In genomic region chr1:57232500-57232899, GRCh38 we compare ENCODE assay signal across 22 cellular contexts.
DNase-seq lines count a peak whose midpoint lies in the region; ATAC-seq and TF ChIP-seq lines count a peak whose summit lies in the region.
"Had no signal": no experiment of that assay in that cellular context is flagged by ENCODE, and none has a peak within 500 bp of the region (broad histone marks: within the 10 kb centered on the region; RNA-seq: fewer than 3 reads in every experiment).

No MANE protein-coding gene starts in this region.

- DNase-seq in left ventricle myocardium inferior: no peak
- DNase-seq in heart left ventricle: no peak
- DNase-seq in M059J (ENCODE audit: low read depth): peak; percentile 11
- peak; percentile 29 for DNase-seq in endodermal cell
- no peak for DNase-seq in CD8-positive, alpha-beta memory T cell
- DNase-seq in activated T-helper 2 cell treated with anti-CD3 and anti-CD28 coated beads, Interferon-gamma antibody, Interleukin-2, Interleukin-4, amounts not matched to agents 10 μg/mL and 5 μg/mL and 100 μg/mL, durations not matched to agents 14 hours and 24 hours and 36 hours (ENCODE audit: low spot score): no peak
- DNase-seq in ureter (ENCODE audit: low spot score): no peak
- DNase-seq in hippocampal formation (lab: John Stamatoyannopoulos, UW): no peak
- DNase-seq: activated CD4-positive, alpha-beta T cell treated with anti-CD3 and anti-CD28 coated beads, Interleukin-2, amount 50 U/mL, for 1 hour; activated naive CD4-positive, alpha-beta T cell treated with Interleukin-2 at 50 U/mL for 16 hours; aorta; DMS153; effector memory CD8-positive, alpha-beta T cell; MG63; NCI-H1930; NCI-H69; stimulated activated CD8-positive, alpha-beta memory T cell treated with anti-CD3 and anti-CD28 coated beads, Interleukin-4, amount 100 ng/mL, for 48 hours; substantia nigra had no signal

- no peak overlapping the region for H3K9ac ChIP-seq in endodermal cell (ENCODE audit: extremely low read depth, low read length, poor library complexity, severe bottlenecking)

- no peak for TF ChIP-seq POLR2A in heart left ventricle (IDR thresholded peaks at IDR 0.05)

- H3K9me3 Mint-ChIP-seq in endodermal cell: no peaks in the 10 kb centered on the region
- no peaks in the 10 kb centered on the region for H3K9me3 Mint-ChIP-seq in CD8-positive, alpha-beta memory T cell
- no peaks in the 10 kb centered on the region for H3K9me3 Mint-ChIP-seq in activated T-helper 2 cell treated with anti-CD3 and anti-CD28 coated beads, Interferon-gamma antibody, Interleukin-2, Interleukin-4, amounts not matched to agents 10 μg/mL and 5 μg/mL and 100 μg/mL, durations not matched to agents 14 hours and 24 hours and 36 hours
- H3K9me3 Mint-ChIP-seq: effector memory CD8-positive, alpha-beta T cell; nephron had no signal

- H3K27me3 Mint-ChIP-seq in endodermal cell (ENCODE audit: insufficient read depth): no peaks in the 10 kb centered on the region
- no peaks in the 10 kb centered on the region for H3K27me3 Mint-ChIP-seq in CD8-positive, alpha-beta memory T cell
- H3K27me3 Mint-ChIP-seq in activated T-helper 2 cell treated with anti-CD3 and anti-CD28 coated beads, Interferon-gamma antibody, Interleukin-2, Interleukin-4, amounts not matched to agents 10 μg/mL and 5 μg/mL and 100 μg/mL, durations not matched to agents 14 hours and 24 hours and 36 hours (ENCODE audit: low read depth): no peaks in the 10 kb centered on the region

- H3K9me3 ChIP-seq in left ventricle myocardium inferior (replicated peaks) (no peaks in the 10 kb centered on the region), heart left ventricle (no peaks in the 10 kb centered on the region), endodermal cell (ENCODE audit: control insufficient read depth, low read length) (no peaks in the 10 kb centered on the region)
- no peaks in the 10 kb centered on the region for H3K9me3 ChIP-seq in CD8-positive, alpha-beta memory T cell (ENCODE audit: low read length)
- H3K9me3 ChIP-seq: MG63, prostate gland had no signal

- no peak overlapping the region for H3K27ac Mint-ChIP-seq in endodermal cell
- H3K27ac Mint-ChIP-seq in CD8-positive, alpha-beta memory T cell: no peak overlapping the region
- no peak overlapping the region for H3K27ac Mint-ChIP-seq in activated T-helper 2 cell treated with anti-CD3 and anti-CD28 coated beads, Interferon-gamma antibody, Interleukin-2, Interleukin-4, amounts not matched to agents 10 μg/mL and 5 μg/mL and 100 μg/mL, durations not matched to agents 14 hours and 24 hours and 36 hours
- H3K27ac Mint-ChIP-seq: effector memory CD8-positive, alpha-beta T cell; nephron had no signal

- intact Hi-C loops in left ventricle myocardium inferior (cut with micrococcal nuclease) (no loop called here), heart left ventricle (cut with DNase I) (no loop called here)
- intact Hi-C loops in activated T-helper 2 cell treated with anti-CD3 and anti-CD28 coated beads, Interferon-gamma antibody, Interleukin-2, Interleukin-4, amounts not matched to agents 10 μg/mL and 5 μg/mL and 100 μg/mL, durations not matched to agents 14 hours and 24 hours and 36 hours (cut with micrococcal nuclease): no loop called here

- H3K4me3 ChIP-seq in left ventricle myocardium inferior (no peak overlapping the region), heart left ventricle (no peak overlapping the region), endodermal cell (ENCODE audit: low read length) (no peak overlapping the region)
- no peak overlapping the region for H3K4me3 ChIP-seq in CD8-positive, alpha-beta memory T cell (ENCODE audit: low read length)
- H3K4me3 ChIP-seq: hepatocyte, MG63, prostate gland, smooth muscle cell had no signal

- H3K36me3 Mint-ChIP-seq in endodermal cell (ENCODE audit: low read depth): no peaks in the 10 kb centered on the region
- H3K36me3 Mint-ChIP-seq in CD8-positive, alpha-beta memory T cell: no peaks in the 10 kb centered on the region
- no peaks in the 10 kb centered on the region for H3K36me3 Mint-ChIP-seq in activated T-helper 2 cell treated with anti-CD3 and anti-CD28 coated beads, Interferon-gamma antibody, Interleukin-2, Interleukin-4, amounts not matched to agents 10 μg/mL and 5 μg/mL and 100 μg/mL, durations not matched to agents 14 hours and 24 hours and 36 hours (ENCODE audit: low read depth)

- CTCF ChIA-PET in CD8-positive, alpha-beta memory T cell (lab: Charles Lee): no interaction called here

- WGBS in heart left ventricle, 4 donors: 93 to 95% (median 94%) methylated on average over 3 of the region's 3 CpGs
- WGBS in endodermal cell (ENCODE audit: insufficient coverage in 1 of 2, insufficient read length in 1 of 2), 2 experiments: 89 to 100% methylated on average over 2 to 3 of the region's 3 CpGs

- H3K36me3 ChIP-seq in left ventricle myocardium inferior (no peaks in the 10 kb centered on the region), heart left ventricle (no peaks in the 10 kb centered on the region), endodermal cell (ENCODE audit: control insufficient read depth, insufficient read depth, low read length) (no peaks in the 10 kb centered on the region)
- H3K36me3 ChIP-seq in CD8-positive, alpha-beta memory T cell (ENCODE audit: insufficient read depth, low read length): no peaks in the 10 kb centered on the region
- H3K36me3 ChIP-seq: MG63, prostate gland had no signal

- no peaks in the 10 kb centered on the region for H3K4me1 ChIP-seq in left ventricle myocardium inferior
- no peaks in the 10 kb centered on the region for H3K4me1 ChIP-seq in heart left ventricle
- peaks cover 6% of the 10 kb centered on the region for H3K4me1 ChIP-seq in endodermal cell (ENCODE audit: control insufficient read depth, insufficient read depth, low read length)
- H3K4me1 ChIP-seq in CD8-positive, alpha-beta memory T cell (ENCODE audit: insufficient read depth, low read length): no peaks in the 10 kb centered on the region
- H3K4me1 ChIP-seq: prostate gland had no signal

- H3K4me3 Mint-ChIP-seq in endodermal cell: no peak overlapping the region
- H3K4me3 Mint-ChIP-seq in CD8-positive, alpha-beta memory T cell: no peak overlapping the region
- no peak overlapping the region for H3K4me3 Mint-ChIP-seq in activated T-helper 2 cell treated with anti-CD3 and anti-CD28 coated beads, Interferon-gamma antibody, Interleukin-2, Interleukin-4, amounts not matched to agents 10 μg/mL and 5 μg/mL and 100 μg/mL, durations not matched to agents 14 hours and 24 hours and 36 hours (ENCODE audit: low read depth)
- H3K4me3 Mint-ChIP-seq: effector memory CD8-positive, alpha-beta T cell; nephron had no signal

- no peak for ATAC-seq in heart left ventricle
- ATAC-seq: effector memory CD8-positive, alpha-beta T cell had no signal

- POLR2A ChIA-PET in CD8-positive, alpha-beta memory T cell (lab: Charles Lee): no interaction called here

- H3K27me3 ChIP-seq in left ventricle myocardium inferior (ENCODE audit: low read depth) (no peaks in the 10 kb centered on the region), heart left ventricle (no peaks in the 10 kb centered on the region), endodermal cell (ENCODE audit: control insufficient read depth, insufficient read depth, low read length, poor library complexity, severe bottlenecking) (no peaks in the 10 kb centered on the region)
- H3K27me3 ChIP-seq in CD8-positive, alpha-beta memory T cell (ENCODE audit: insufficient read depth, low read length, poor library complexity, severe bottlenecking): no peaks in the 10 kb centered on the region
- H3K27me3 ChIP-seq: hepatocyte, MG63 had no signal

- peak; percentile 26 for TF ChIP-seq CTCF in left ventricle myocardium inferior (IDR thresholded peaks at IDR 0.05; ENCODE audit: borderline replicate concordance)
- TF ChIP-seq CTCF in heart left ventricle (IDR thresholded peaks at IDR 0.05): no peak
- TF ChIP-seq CTCF in endodermal cell (conservative IDR thresholded peaks at IDR 0.05): peak; percentile 61

- H3K4me1 Mint-ChIP-seq in endodermal cell: peaks cover 5% of the 10 kb centered on the region
- H3K4me1 Mint-ChIP-seq in CD8-positive, alpha-beta memory T cell: no peaks in the 10 kb centered on the region
- peaks cover 2% of the 10 kb centered on the region for H3K4me1 Mint-ChIP-seq in activated T-helper 2 cell treated with anti-CD3 and anti-CD28 coated beads, Interferon-gamma antibody, Interleukin-2, Interleukin-4, amounts not matched to agents 10 μg/mL and 5 μg/mL and 100 μg/mL, durations not matched to agents 14 hours and 24 hours and 36 hours (ENCODE audit: low read depth)
- H3K4me1 Mint-ChIP-seq: nephron had no signal

- H3K27ac ChIP-seq in left ventricle myocardium inferior (replicated peaks): no peak overlapping the region
- no peak overlapping the region for H3K27ac ChIP-seq in heart left ventricle
- no peak overlapping the region for H3K27ac ChIP-seq in endodermal cell (ENCODE audit: low read depth, low read length)
- no peak overlapping the region for H3K27ac ChIP-seq in CD8-positive, alpha-beta memory T cell (ENCODE audit: low read depth, low read length)
- H3K27ac ChIP-seq: hepatocyte, prostate gland had no signal

Comparison
In these comparisons a context has a peak if more than half of its experiments do, and no peak if none do; other contexts are left out.
1. CTCF ChIP-seq: peak in left ventricle myocardium inferior (single experiment) and endodermal cell (single experiment); none in heart left ventricle (0 of 12).
2. DNase-seq: peak in M059J (single experiment) and endodermal cell (single experiment); none in left ventricle myocardium inferior (single experiment), heart left ventricle (0 of 5), CD8-positive, alpha-beta memory T cell (0 of 5), activated T-helper 2 cell treated with anti-CD3 and anti-CD28 coated beads, Interferon-gamma antibody, Interleukin-2, Interleukin-4, amounts not matched to agents 10 μg/mL and 5 μg/mL and 100 μg/mL, durations not matched to agents 14 hours and 24 hours and 36 hours (single experiment), ureter (single experiment) and hippocampal formation (0 of 2).